17 cellular contexts compared by ENCODE assay signal in genomic region chr9:120265791-120266190, GRCh38.
DNase-seq lines count a peak whose midpoint lies in the region; ATAC-seq and TF ChIP-seq lines count a peak whose summit lies in the region.
"Had no signal": no experiment of that assay in that cellular context is flagged by ENCODE, and none has a peak within 500 bp of the region (broad histone marks: within the 10 kb centered on the region; RNA-seq: fewer than 3 reads in every experiment).

No MANE protein-coding gene starts in this region.

- peak; percentile 98 to 99 for ATAC-seq in gastrocnemius medialis
- no peak for ATAC-seq in HG02798 (IDR thresholded peaks at IDR 0.05; ENCODE audit: poor library complexity, unreplicated experiment)
- ATAC-seq: K562 had no signal

- peak overlapping the region; percentile 64 to 80 (median 70) for H3K27ac ChIP-seq in gastrocnemius medialis
- H3K27ac ChIP-seq: ascending aorta; BLaER1 treated with 17β-estradiol and CSF1 and Interleukin-3, amounts not matched to agents 10 nM and 100 nM; hepatocyte; vagina had no signal

- no peaks in the 10 kb centered on the region for H3K4me1 Mint-ChIP-seq in HFFc6 (ENCODE audit: low read depth)

- no peaks in the 10 kb centered on the region for H3K36me3 ChIP-seq in gastrocnemius medialis
- H3K36me3 ChIP-seq: ascending aorta; BLaER1 treated with 17β-estradiol and CSF1 and Interleukin-3, amounts not matched to agents 10 nM and 100 nM; HAP-1; vagina had no signal

- peaks cover 5% of the 10 kb centered on the region; the same call in 1 of the 2 replicates for H3K27me3 Mint-ChIP-seq in HFFc6 (ENCODE audit: insufficient read depth)
- H3K27me3 Mint-ChIP-seq: dendritic cell treated with granulocyte-macrophage colony-stimulating factor and Interleukin-4, amounts not matched to agents 40 ng/mL and 50 ng/mL, for 4 days had no signal

- H3K9me3 ChIP-seq in gastrocnemius medialis = no peaks in the 10 kb centered on the region
- H3K9me3 ChIP-seq: BLaER1 treated with 17β-estradiol and CSF1 and Interleukin-3, amounts not matched to agents 10 nM and 100 nM; HAP-1; vagina had no signal

- no peaks in the 10 kb centered on the region for H3K27me3 ChIP-seq in gastrocnemius medialis
- H3K27me3 ChIP-seq: ascending aorta; BLaER1 treated with 17β-estradiol and CSF1 and Interleukin-3, amounts not matched to agents 10 nM and 100 nM; hepatocyte; vagina had no signal

- H3K4me3 ChIP-seq in choroid plexus epithelial cell (ENCODE audit: low read depth, low read length) (no peak overlapping the region), gastrocnemius medialis (no peak overlapping the region)
- H3K4me3 ChIP-seq: ascending aorta; BLaER1 treated with 17β-estradiol and CSF1 and Interleukin-3, amounts not matched to agents 10 nM and 100 nM; HAP-1; hepatocyte; K562; vagina had no signal

- H3K36me3 Mint-ChIP-seq in HFFc6 (ENCODE audit: low read depth) = no peaks in the 10 kb centered on the region

- H3K27ac Mint-ChIP-seq in HFFc6 = no peak overlapping the region
- H3K27ac Mint-ChIP-seq: dendritic cell treated with granulocyte-macrophage colony-stimulating factor and Interleukin-4, amounts not matched to agents 40 ng/mL and 50 ng/mL, for 4 days had no signal

- no peak for TF ChIP-seq POLR2A in gastrocnemius medialis (IDR thresholded peaks at IDR 0.05)

- DNase-seq in NCI-H1092 treated with DMSO at 0.1 percent for 48 hours (lab: John Stamatoyannopoulos, UW) = peak; percentile 96
- peak; percentile 4 for DNase-seq in NCI-H2171 (lab: John Stamatoyannopoulos, UW)
- peak; percentile 4 for DNase-seq in choroid plexus epithelial cell (ENCODE audit: low read depth)
- peak; percentile 83 to 89 for DNase-seq in gastrocnemius medialis
- no peak for DNase-seq in activated CD4-positive, alpha-beta T cell treated with anti-CD3 and anti-CD28 coated beads, Interleukin-2, amount 50 U/mL, for 4 hours
- no peak for DNase-seq in HFFc6
- DNase-seq: activated gamma-delta T cell; OCI-M1; stimulated activated CD4-positive, alpha-beta T cell treated with anti-CD3 and anti-CD28 coated beads, Interleukin-15, amount 100 ng/mL, for 24 hours had no signal

- no peak overlapping the region for H3K4me3 Mint-ChIP-seq in HFFc6
- H3K4me3 Mint-ChIP-seq: dendritic cell treated with granulocyte-macrophage colony-stimulating factor and Interleukin-4, amounts not matched to agents 40 ng/mL and 50 ng/mL, for 4 days had no signal

- intact Hi-C loops in gastrocnemius medialis (cut with DNase I; ENCODE audit: low total_unique reads) = loop anchor here (5.0 kb wide), 3 partner anchors 212 to 463 kb away; no protein-coding TSS in a partner anchor

- H3K4me1 ChIP-seq in gastrocnemius medialis = peaks cover 15 to 21% of the 10 kb centered on the region in 2 donors
- H3K4me1 ChIP-seq: ascending aorta; BLaER1 treated with 17β-estradiol and CSF1 and Interleukin-3, amounts not matched to agents 10 nM and 100 nM; HAP-1; vagina had no signal

- TF ChIP-seq CTCF in choroid plexus epithelial cell (conservative IDR thresholded peaks at IDR 0.05; ENCODE audit: low read depth, low read length) (no peak), gastrocnemius medialis (IDR thresholded peaks at IDR 0.05 in 4 of 5, conservative IDR thresholded peaks at IDR 0.05 in 1 of 5) (no peak), HFFc6 (IDR thresholded peaks at IDR 0.05) (no peak)

- in situ Hi-C loops in gastrocnemius medialis (cut with MboI; ENCODE audit: low sequenced_read_pairs in 4 of 4) = no loop called here

- H3K9me3 Mint-ChIP-seq in HFFc6 = peaks cover 4% of the 10 kb centered on the region
- H3K9me3 Mint-ChIP-seq: dendritic cell treated with granulocyte-macrophage colony-stimulating factor and Interleukin-4, amounts not matched to agents 40 ng/mL and 50 ng/mL, for 4 days had no signal

Comparison
In these comparisons a context has a peak if more than half of its experiments do, and no peak if none do; other contexts are left out.
1. DNase-seq: peak in NCI-H1092 treated with DMSO at 0.1 percent for 48 hours (single experiment), NCI-H2171 (single experiment), choroid plexus epithelial cell (single experiment) and gastrocnemius medialis (2 of 2); none in activated CD4-positive, alpha-beta T cell treated with anti-CD3 and anti-CD28 coated beads, Interleukin-2, amount 50 U/mL, for 4 hours (0 of 2) and HFFc6 (single experiment).